Comparison of ENCODE assay signal across 7 cellular contexts in the genomic region with DNA sequence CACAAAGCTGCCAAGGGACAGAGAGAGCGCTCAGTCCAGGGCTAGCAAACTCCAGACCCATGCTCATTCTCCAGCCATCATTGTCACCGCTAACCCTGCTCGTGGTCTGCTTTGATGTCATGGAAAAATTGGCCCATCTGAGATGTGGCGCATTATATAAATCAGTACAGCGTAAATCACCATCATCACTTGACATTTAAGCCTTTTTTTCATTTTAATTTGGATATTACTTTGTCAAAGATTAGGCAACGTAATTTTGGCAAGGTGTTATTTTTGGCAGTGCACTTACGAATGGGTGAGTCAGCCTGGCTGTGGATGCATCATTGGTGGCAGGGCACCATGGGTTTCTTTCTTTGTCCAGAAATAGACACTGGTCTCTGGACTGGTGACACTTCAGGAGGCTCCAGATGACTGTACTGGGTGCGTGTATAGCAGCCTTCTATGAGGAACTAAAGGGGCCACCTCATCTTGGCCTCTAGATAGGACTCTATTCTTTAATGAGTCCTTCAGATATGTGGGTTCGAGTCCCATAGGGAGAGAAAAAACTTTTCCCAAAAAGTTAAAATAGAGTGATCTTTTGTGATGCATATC.
DNase-seq lines count a peak whose midpoint lies in the region; ATAC-seq and TF ChIP-seq lines count a peak whose summit lies in the region.

No MANE protein-coding gene starts in this region.

- no peaks in the 10 kb centered on the region for H3F3A ChIP-seq in PC-3 (ENCODE audit: low read length, unreplicated experiment)

- H2BK120ac ChIP-seq in mesenchymal stem cell (ENCODE audit: low read depth, low read length): no peak overlapping the region

- H3K4me3 ChIP-seq in PC-3 (ENCODE audit: low read length) (no peak overlapping the region), mesenchymal stem cell (ENCODE audit: insufficient read depth in 1 of 2, low read depth in 1 of 2, low read length in 2 of 2) (no peak overlapping the region)

- H3K27ac ChIP-seq in PC-3 (ENCODE audit: low read length) (peak overlapping the region; percentile 86), mesenchymal stem cell (ENCODE audit: low read length, poor library complexity, severe bottlenecking) (no peak overlapping the region)

- H3K79me2 ChIP-seq in PC-3 (ENCODE audit: low read length): peaks cover 23% of the 10 kb centered on the region

- H3K4me1 ChIP-seq in PC-3 (ENCODE audit: insufficient read depth, low read length) (peaks cover 59% of the 10 kb centered on the region), mesenchymal stem cell (ENCODE audit: control insufficient read depth, insufficient read depth, low read depth, low read length) (peaks cover 10% of the 10 kb centered on the region)

- ATAC-seq in GM18870 (IDR thresholded peaks at IDR 0.05; ENCODE audit: unreplicated experiment): peak; percentile 62
- ATAC-seq in HG02763 (IDR thresholded peaks at IDR 0.05; ENCODE audit: unreplicated experiment): peak; percentile 61
- peak; percentile 57 for ATAC-seq in PC-3
- ATAC-seq in sciatic nerve: no peak
- ATAC-seq in HG03457 (IDR thresholded peaks at IDR 0.05; ENCODE audit: unreplicated experiment): no peak

- 87% methylated on average over 6 of the region's 9 CpGs for WGBS in mesenchymal stem cell

- peak overlapping the region; percentile 56; the same call in 1 of the 2 replicates for H3K9ac ChIP-seq in PC-3 (ENCODE audit: low read length)
- no peak overlapping the region for H3K9ac ChIP-seq in mesenchymal stem cell (ENCODE audit: low read length)

- no peak overlapping the region for H2BK12ac ChIP-seq in mesenchymal stem cell (ENCODE audit: low read length in 2 of 2)

- no peak overlapping the region for H2BK15ac ChIP-seq in mesenchymal stem cell (ENCODE audit: low read depth, poor library complexity, severe bottlenecking)

- no peak overlapping the region for H4K8ac ChIP-seq in mesenchymal stem cell (ENCODE audit: low read length)

- CTCF ChIA-PET in PC-3 (lab: Charles Lee): no interaction called here

- intact Hi-C loops in PC-3 (cut with micrococcal nuclease): loop anchor here (2.0 to 5.0 kb wide), 2 partner anchors 50 to 165 kb away; partner anchors contain the start of gene MSI2
- intact Hi-C loops in sciatic nerve (cut with DNase I): no loop called here

- DNase-seq in PC-3 (peak; percentile 87), mesenchymal stem cell (peak; percentile 46), NCI-H1694 treated with DMSO at 0.1 percent for 48 hours (lab: John Stamatoyannopoulos, UW) (no peak), sciatic nerve (ENCODE audit: low spot score) (no peak)

- no peaks in the 10 kb centered on the region for H3K9me3 ChIP-seq in PC-3 (ENCODE audit: low read length)
- H3K9me3 ChIP-seq in mesenchymal stem cell (ENCODE audit: control insufficient read depth, low read length): no peaks in the 10 kb centered on the region

- no TSS peak for BruUV-seq in PC-3 (replicated peaks; lab: Mats Ljungman, UMichigan)

- TF ChIP-seq CTCF in PC-3 (conservative IDR thresholded peaks at IDR 0.05; ENCODE audit: low read depth, low read length): no peak

- no peak overlapping the region for H4K91ac ChIP-seq in mesenchymal stem cell (ENCODE audit: low read length)

- H3K4ac ChIP-seq in mesenchymal stem cell (ENCODE audit: low read depth in 1 of 2, low read length in 2 of 2): no peak overlapping the region

- no peak overlapping the region for H3K14ac ChIP-seq in mesenchymal stem cell (ENCODE audit: low read length in 2 of 2)

- no peak overlapping the region for H2BK5ac ChIP-seq in mesenchymal stem cell (ENCODE audit: low read depth, low read length, poor library complexity, severe bottlenecking)

- no peaks in the 10 kb centered on the region for H3K27me3 ChIP-seq in PC-3 (ENCODE audit: low read length)
- H3K27me3 ChIP-seq in mesenchymal stem cell (ENCODE audit: control insufficient read depth in 1 of 2, insufficient read depth in 1 of 2, low read length in 2 of 2): no peaks in the 10 kb centered on the region

- no peaks in the 10 kb centered on the region for H3K9me2 ChIP-seq in PC-3 (replicated peaks; ENCODE audit: low read length)

- peaks cover 22% of the 10 kb centered on the region for H3K79me1 ChIP-seq in mesenchymal stem cell (replicated peaks; ENCODE audit: low read length, poor library complexity, severe bottlenecking)

- POLR2A ChIA-PET in PC-3 (lab: Charles Lee; ENCODE audit: unreplicated experiment): no interaction called here

- H3K18ac ChIP-seq in mesenchymal stem cell (ENCODE audit: low read depth in 1 of 2, low read length in 2 of 2): no peak overlapping the region

- H2AFZ ChIP-seq in PC-3 (ENCODE audit: low read length) (no peak overlapping the region), mesenchymal stem cell (ENCODE audit: low read depth, low read length) (no peak overlapping the region)

- H4K20me1 ChIP-seq in PC-3 (ENCODE audit: low read length): no peaks in the 10 kb centered on the region

- H3K23ac ChIP-seq in mesenchymal stem cell (ENCODE audit: low read length in 2 of 2): no peak overlapping the region

- H2AK5ac ChIP-seq in mesenchymal stem cell (ENCODE audit: low read length, severe bottlenecking): no peak overlapping the region

- H3K36me3 ChIP-seq in PC-3 (ENCODE audit: low read depth, low read length) (no peaks in the 10 kb centered on the region), mesenchymal stem cell (ENCODE audit: control insufficient read depth in 1 of 2, insufficient read depth in 2 of 2, low read depth in 1 of 2, low read length in 2 of 2) (no peaks in the 10 kb centered on the region)

- H3K4me2 ChIP-seq in PC-3 (ENCODE audit: low read length): no peak overlapping the region
- no peak overlapping the region for H3K4me2 ChIP-seq in mesenchymal stem cell (ENCODE audit: low read length, poor library complexity, severe bottlenecking)

Comparison
In these comparisons a context has a peak if more than half of its experiments do, and no peak if none do; other contexts are left out.
1. ATAC-seq: peak in GM18870 (single experiment), HG02763 (single experiment) and PC-3 (single experiment); none in sciatic nerve (single experiment) and HG03457 (single experiment).
2. DNase-seq: peak in PC-3 (single experiment) and mesenchymal stem cell (single experiment); none in NCI-H1694 treated with DMSO at 0.1 percent for 48 hours (single experiment) and sciatic nerve (single experiment).